Comparison of ENCODE assay signal across 7 cellular contexts in genomic region chrX:47193475-47194241, GRCh38.
DNase-seq lines count a peak whose midpoint lies in the region; ATAC-seq and TF ChIP-seq lines count a peak whose summit lies in the region.

Gene UBA1 (plus strand): TSS chrX:47193829. CDS start chrX:47198803, 4,974 bp downstream.

- peak; percentile 82 for TF ChIP-seq CTCF in retinal pigment epithelial cell (conservative IDR thresholded peaks at IDR 0.05; ENCODE audit: low read depth, low read length)

- peak; percentile 89 for TF ChIP-seq POLR2A in GM18505 (IDR thresholded peaks at IDR 0.05; ENCODE audit: borderline replicate concordance, extremely low read depth, insufficient read depth, insufficient read length)

- peak; percentile 97 to 98 for DNase-seq in NCI-H2081 (lab: John Stamatoyannopoulos, UW)
- peak; percentile 75 for DNase-seq in T1000 (lab: John Stamatoyannopoulos, UW)
- DNase-seq in astrocyte of the hippocampus (ENCODE audit: low read depth, low spot score), result peak; percentile 99
- peak; percentile 98 for DNase-seq in hepatic stellate cell (ENCODE audit: low spot score)
- peak; percentile 91 for DNase-seq in retinal pigment epithelial cell (ENCODE audit: low read depth)

- peak within 1 kb of the TSS; percentile 92 for H3K4me3 ChIP-seq in retinal pigment epithelial cell (ENCODE audit: low read length)

- ATAC-seq in GM18505 (IDR thresholded peaks at IDR 0.05; ENCODE audit: unreplicated experiment) (peak; percentile 85), HG03039 (IDR thresholded peaks at IDR 0.05; ENCODE audit: unreplicated experiment) (peak; percentile 49)

Comparison
In these comparisons a context has a peak if more than half of its experiments do, and no peak if none do; other contexts are left out.
1. Peak in every context shown above with its lines: DNase-seq, ATAC-seq and H3K4me3 ChIP-seq.